In genomic region chr11:65442952-65443351, GRCh38 we compare ENCODE assay signal across 8 cellular contexts. TPM values are rescaled to one million over a fixed set of nuclear protein-coding genes. Genes with fewer than 3 reads are reported as not detected.
A peak's percentile ranks its signal among the peaks of the same experiment; 100 is the strongest.
DNase-seq lines count a peak whose midpoint lies in the region; TF ChIP-seq lines count a peak whose summit lies in the region.

No MANE protein-coding gene starts in this region.

- H3K36me3 ChIP-seq in subcutaneous abdominal adipose tissue (ENCODE audit: control insufficient read depth in 5 of 5, insufficient read depth in 5 of 5, low read length in 5 of 5) (peaks cover 9 to 87% (median 59%) of the 10 kb centered on the region in 5 donors), testis (ENCODE audit: low read depth, missing control alignments) (no peaks in the 10 kb centered on the region)

- intact Hi-C loops in testis (cut with DNase I; ENCODE audit: low total_unique reads), result no loop called here

- H3K27ac ChIP-seq in subcutaneous abdominal adipose tissue (ENCODE audit: low read depth, low read length), result peak overlapping the region; percentile 73
- H3K27ac ChIP-seq in testis, result peak overlapping the region in 1 of 2 donors; percentile 20

- H3K9me3 Mint-ChIP-seq in activated T-cell treated with anti-CD3 and anti-CD28 coated beads, Interleukin-2, amount 50 U/mL, for 24 hours, result no peaks in the 10 kb centered on the region
- no peaks in the 10 kb centered on the region for H3K9me3 Mint-ChIP-seq in immature natural killer cell

- no peak overlapping the region for H3K4me3 Mint-ChIP-seq in activated T-cell treated with anti-CD3 and anti-CD28 coated beads, Interleukin-2, amount 50 U/mL, for 24 hours
- H3K4me3 Mint-ChIP-seq in immature natural killer cell, result peak overlapping the region; percentile 8 to 71 (median 49)

- no peaks in the 10 kb centered on the region for H3K9me3 ChIP-seq in subcutaneous abdominal adipose tissue (ENCODE audit: control insufficient read depth in 5 of 5, low read length in 5 of 5)
- no peaks in the 10 kb centered on the region for H3K9me3 ChIP-seq in testis

- H3K27me3 ChIP-seq in subcutaneous abdominal adipose tissue (ENCODE audit: control insufficient read depth in 5 of 5, insufficient read depth in 4 of 5, low read length in 5 of 5) (no peaks in the 10 kb centered on the region), testis (no peaks in the 10 kb centered on the region)

- no peaks in the 10 kb centered on the region for H3K27me3 Mint-ChIP-seq in activated T-cell treated with anti-CD3 and anti-CD28 coated beads, Interleukin-2, amount 50 U/mL, for 24 hours
- H3K27me3 Mint-ChIP-seq in immature natural killer cell (ENCODE audit: low read depth in 3 of 3), result peaks cover 0 to 7% (median 0%) of the 10 kb centered on the region in 3 donors

- peaks cover 69% of the 10 kb centered on the region for H3K36me3 Mint-ChIP-seq in activated T-cell treated with anti-CD3 and anti-CD28 coated beads, Interleukin-2, amount 50 U/mL, for 24 hours (ENCODE audit: low read depth)
- H3K36me3 Mint-ChIP-seq in immature natural killer cell, result peaks cover 7 to 9% (median 8%) of the 10 kb centered on the region in 3 donors

- H3K4me1 ChIP-seq in subcutaneous abdominal adipose tissue (ENCODE audit: control insufficient read depth in 5 of 5, insufficient read depth in 5 of 5, low read length in 5 of 5) (peaks cover 4 to 86% (median 73%) of the 10 kb centered on the region in 5 donors), testis (peaks cover 6% of the 10 kb centered on the region)

- 73 to 76% methylated on average over 8 of the region's 8 CpGs for WGBS in testis, 2 donors

- no peak for TF ChIP-seq POLR2A in testis (IDR thresholded peaks at IDR 0.05)

- H3K4me1 Mint-ChIP-seq in activated T-cell treated with anti-CD3 and anti-CD28 coated beads, Interleukin-2, amount 50 U/mL, for 24 hours (ENCODE audit: low read depth), result peaks cover 54% of the 10 kb centered on the region
- H3K4me1 Mint-ChIP-seq in immature natural killer cell, result peaks cover 60 to 68% of the 10 kb centered on the region in 2 donors

- peak overlapping the region; percentile 58 for H3K27ac Mint-ChIP-seq in activated T-cell treated with anti-CD3 and anti-CD28 coated beads, Interleukin-2, amount 50 U/mL, for 24 hours
- peak overlapping the region; percentile 76 to 93 (median 84) for H3K27ac Mint-ChIP-seq in immature natural killer cell

- no peak for DNase-seq in activated T-cell treated with anti-CD3 and anti-CD28 coated beads, Interleukin-2, amount 50 U/mL, for 24 hours
- DNase-seq in activated T-cell treated with anti-CD3 and anti-CD28 coated beads, Interleukin-2, amount 50 U/mL, for 48 hours, result no peak
- DNase-seq in activated CD8-positive, alpha-beta memory T cell treated with anti-CD3 and anti-CD28 coated beads for 24 hours, result peak; percentile 48
- DNase-seq in immature natural killer cell (no peak), cerebellum (ENCODE audit: low spot score) (no peak), testis (no peak)
- no peak for DNase-seq in stimulated activated CD4-positive, alpha-beta T cell treated with anti-CD3 and anti-CD28 coated beads, Interleukin-15, amount 100 ng/mL, for 24 hours

- no peak for TF ChIP-seq CTCF in testis (IDR thresholded peaks at IDR 0.05)

- H3K9ac ChIP-seq in subcutaneous abdominal adipose tissue (ENCODE audit: low read length in 5 of 5), result no peak overlapping the region

- H3K4me3 ChIP-seq in subcutaneous abdominal adipose tissue (ENCODE audit: low read depth in 1 of 5, low read length in 5 of 5) (peak overlapping the region in 2 of 5 donors; percentile 19 to 30), testis (no peak overlapping the region)

RNA-seq across cellular contexts. Expression of gene NEAT1, which starts 20.4 kb away (rescaled TPM):
- 1 to 10 TPM in 2 of 3 donors, under 1 TPM in 1; 0.26 to 5.9 (median 1.4) TPM for polyA plus RNA-seq in immature natural killer cell
- total RNA-seq in cerebellum, result 17.0 TPM
- total RNA-seq in testis, result 100 to 1,000 TPM; 230 to 243 TPM
- polyA plus RNA-seq in testis (ENCODE audit: insufficient read depth, low read depth, low replicate concordance), result 189 TPM

RNA-seq across cellular contexts. Expression of gene MALAT1, which starts 55.9 kb away (rescaled TPM):
- polyA plus RNA-seq in immature natural killer cell (1,000 to 10,000 TPM; 1,459 to 3,517 (median 2,451) TPM), testis (ENCODE audit: insufficient read depth, low read depth, low replicate concordance) (26.7 TPM)
- total RNA-seq in cerebellum (17,703 TPM), testis (1,000 to 10,000 TPM; 8,109 to 9,314 TPM)

RNA-seq across cellular contexts. Expression of gene FRMD8, which starts 56.5 kb away (rescaled TPM):
- polyA plus RNA-seq in immature natural killer cell, result 10 to 100 TPM; 62.8 to 73.5 (median 63.4) TPM
- 9.2 TPM for total RNA-seq in cerebellum
- 100 to 1,000 TPM in 1 of 2 donors, 10 to 100 TPM in 1; 92.5 to 118 TPM for total RNA-seq in testis
- polyA plus RNA-seq in testis (ENCODE audit: insufficient read depth, low read depth, low replicate concordance), result 31.4 TPM

Comparison
In these comparisons a context has a peak if more than half of its experiments do, and no peak if none do; other contexts are left out.
1. RNA of gene NEAT1, which starts 20.4 kb away (total RNA-seq): 230 to 243 TPM in testis; 17.0 TPM in cerebellum (single experiment); every median in the first group is over 10 times any median in the second.